ENCODE assay signal across 20 cellular contexts in genomic region chr9:33307067-33307466, GRCh38.
"Had no signal": no experiment of that assay in that cellular context is flagged by ENCODE, and none has a peak within 500 bp of the region (broad histone marks: within the 10 kb centered on the region; RNA-seq: fewer than 3 reads in every experiment).

No MANE protein-coding gene starts in this region.

- ATAC-seq: left lung; stimulated activated naive CD8-positive, alpha-beta T cell treated with anti-CD3 and anti-CD28 coated beads, Interleukin-15, Interleukin-2, amounts not matched to agents 100 U/mL and 50 U/mL, for 24 hours; WTC11 had no signal

- H3K27me3 Mint-ChIP-seq: activated naive CD4-positive, alpha-beta T cell treated with anti-CD3 and anti-CD28 coated beads, Interleukin-2, amount 50 U/mL, for 24 hours; central memory CD8-positive, alpha-beta T cell had no signal

- H3K4me1 ChIP-seq: left lung, right atrium auricular region, suprapubic skin, transverse colon, vagina had no signal

- H3K27me3 ChIP-seq: left lung, right atrium auricular region, suprapubic skin, transverse colon, vagina had no signal

- H3K27ac ChIP-seq: coronary artery, left lung, right atrium auricular region, SK-N-MC, suprapubic skin, transverse colon, vagina had no signal

- H3K4me3 Mint-ChIP-seq: activated naive CD4-positive, alpha-beta T cell treated with anti-CD3 and anti-CD28 coated beads, Interleukin-2, amount 50 U/mL, for 24 hours; central memory CD8-positive, alpha-beta T cell; nephron progenitor cell; WTC11 had no signal

- H3K27ac Mint-ChIP-seq: activated naive CD4-positive, alpha-beta T cell treated with anti-CD3 and anti-CD28 coated beads, Interleukin-2, amount 50 U/mL, for 24 hours; nephron progenitor cell; WTC11 had no signal

- H3K4me3 ChIP-seq: coronary artery, left lung, right atrium auricular region, SK-N-MC, suprapubic skin, transverse colon, vagina had no signal

- DNase-seq: activated CD4-positive, alpha-beta T cell treated with anti-CD3 and anti-CD28 coated beads for 48 hours; activated effector memory CD4-positive, alpha-beta T cell treated with Interleukin-2 at 50 U/mL for 16 hours; amygdala; erythroblast; foreskin melanocyte; hypothalamus; left lung; nephron progenitor cell; nucleus accumbens; posterior cingulate gyrus; stimulated activated naive CD8-positive, alpha-beta T cell treated with anti-CD3 and anti-CD28 coated beads, Interleukin-15, Interleukin-2, amounts not matched to agents 100 U/mL and 50 U/mL, for 24 hours; transverse colon had no signal

- H3K9me3 Mint-ChIP-seq: activated naive CD4-positive, alpha-beta T cell treated with anti-CD3 and anti-CD28 coated beads, Interleukin-2, amount 50 U/mL, for 24 hours; central memory CD8-positive, alpha-beta T cell; nephron progenitor cell; WTC11 had no signal

- H3K9me3 ChIP-seq: left lung, right atrium auricular region, suprapubic skin, transverse colon, vagina had no signal

- H3K4me1 Mint-ChIP-seq: activated naive CD4-positive, alpha-beta T cell treated with anti-CD3 and anti-CD28 coated beads, Interleukin-2, amount 50 U/mL, for 24 hours; nephron progenitor cell; WTC11 had no signal
